ENCODE assay signal across 9 cellular contexts in genomic region chr14:68549057-68549421, GRCh38.
DNase-seq lines count a peak whose midpoint lies in the region; ATAC-seq and TF ChIP-seq lines count a peak whose summit lies in the region.
"Had no signal": no experiment of that assay in that cellular context is flagged by ENCODE, and none has a peak within 500 bp of the region (broad histone marks: within the 10 kb centered on the region; RNA-seq: fewer than 3 reads in every experiment).

No MANE protein-coding gene starts in this region.

- peaks cover 0 to 19% (median 0%) of the 10 kb centered on the region in 4 donors for H3K4me1 ChIP-seq in Peyer's patch
- H3K4me1 ChIP-seq in esophagus (ENCODE audit: control insufficient read depth in 2 of 2, insufficient read depth in 2 of 2, low read length in 1 of 2), result peaks cover 9 to 34% of the 10 kb centered on the region in 2 donors

- H3K9me3 ChIP-seq in Peyer's patch (no peaks in the 10 kb centered on the region), esophagus (ENCODE audit: control insufficient read depth in 2 of 2, insufficient read depth in 1 of 2, low read depth in 1 of 2, low read length in 1 of 2) (no peaks in the 10 kb centered on the region)

- no peak for TF ChIP-seq POLR2A in Peyer's patch (IDR thresholded peaks at IDR 0.05)

- in situ Hi-C loops in ACHN (cut with HindIII; ENCODE audit: low pct_ligation_motif_present, low pct_unique_long_range_greater_than_20kb, low sequenced_read_pairs), result no loop called here

- H3K36me3 ChIP-seq in Peyer's patch, result no peaks in the 10 kb centered on the region
- H3K36me3 ChIP-seq in esophagus (ENCODE audit: control insufficient read depth in 2 of 2, insufficient read depth in 2 of 2, low read length in 1 of 2), result no peaks in the 10 kb centered on the region

- no peak for ATAC-seq in GM21576 (IDR thresholded peaks at IDR 0.05; ENCODE audit: unreplicated experiment)
- no peak for ATAC-seq in esophagus mucosa

- no peak for TF ChIP-seq CTCF in Peyer's patch (IDR thresholded peaks at IDR 0.05)

- no peak overlapping the region for H3K4me3 ChIP-seq in Peyer's patch
- H3K4me3 ChIP-seq in esophagus (ENCODE audit: low read depth in 1 of 2, low read length in 2 of 2), result no peak overlapping the region

- H3K27me3 ChIP-seq in Peyer's patch (no peaks in the 10 kb centered on the region), esophagus (ENCODE audit: control insufficient read depth in 1 of 2, insufficient read depth in 2 of 2, low read length in 2 of 2) (no peaks in the 10 kb centered on the region)

- 21 to 36% methylated on average over 1 of the region's 1 CpG for WGBS in esophagus, 2 donors

- DNase-seq in ACHN (peak; percentile 64), Peyer's patch (no peak), non-pigmented ciliary epithelial cell (ENCODE audit: low read depth) (peak; percentile 45), D341Med (ENCODE audit: low spot score) (no peak)
- no peak for DNase-seq in activated CD4-positive, alpha-beta T cell treated with anti-CD3 and anti-CD28 coated beads for 48 hours
- DNase-seq: erythroblast had no signal

- peak overlapping the region; percentile 52 to 95 (median 78) for H3K27ac ChIP-seq in Peyer's patch
- peak overlapping the region; percentile 98 to 100 for H3K27ac ChIP-seq in esophagus (ENCODE audit: low read depth in 2 of 2, low read length in 1 of 2)

Comparison
In these comparisons a context has a peak if more than half of its experiments do, and no peak if none do; other contexts are left out.
1. DNase-seq: peak in ACHN (single experiment) and non-pigmented ciliary epithelial cell (single experiment); none in Peyer's patch (0 of 3), activated CD4-positive, alpha-beta T cell treated with anti-CD3 and anti-CD28 coated beads for 48 hours (single experiment) and D341Med (single experiment).